In genomic region chr2:241637233-241638062, GRCh38 we compare ENCODE assay signal across 1 cellular context.
A peak's percentile ranks its signal among the peaks of the same experiment; 100 is the strongest.
TF ChIP-seq lines count a peak whose summit lies in the region.

ATG4B (plus strand) TSS chr2:241637693; CDS start chr2:241637715, 22 bp downstream.

TF ChIP-seq in HepG2, 621 proteins besides CTCF, POLR2A, EP300 and RAD21 (continued from another document and continues in another):
- peak; percentile 77; the same call in 1 of the 2 replicates for TF ChIP-seq PATZ1 (CRISPR knock-in tag; IDR thresholded peaks at IDR 0.05)
- peak; percentile 50; the same call in 1 of the 2 replicates for TF ChIP-seq BRF2 (CRISPR knock-in tag; IDR thresholded peaks at IDR 0.05)
- 0 out of 2 replicates have a peak, but pooled peaks have one; percentile 6 for TF ChIP-seq ZNF7 (CRISPR knock-in tag; IDR thresholded peaks at IDR 0.05)
- 0 out of 2 replicates have a peak, but pooled peaks have one; percentile 25 for TF ChIP-seq ZFP41 (CRISPR knock-in tag; IDR thresholded peaks at IDR 0.05; ENCODE audit: borderline replicate concordance)
- TF ChIP-seq MXD3 (CRISPR knock-in tag; IDR thresholded peaks at IDR 0.05): peak; percentile 66; the same call in 1 of the 2 replicates
- TF ChIP-seq ZC3H4 (CRISPR knock-in tag; IDR thresholded peaks at IDR 0.05; ENCODE audit: borderline replicate concordance): 0 out of 2 replicates have a peak, but pooled peaks have one; percentile 63
- peak; percentile 91 for TF ChIP-seq ZNF614 (CRISPR knock-in tag; IDR thresholded peaks at IDR 0.05; ENCODE audit: borderline replicate concordance)
- peak; percentile 51; the same call in 1 of the 2 replicates for TF ChIP-seq HNF1B (CRISPR knock-in tag; IDR thresholded peaks at IDR 0.05)
- 0 out of 2 replicates have a peak, but pooled peaks have one; percentile 81 for TF ChIP-seq ZNF230 (CRISPR knock-in tag; IDR thresholded peaks at IDR 0.05)
- peak; percentile 85 for TF ChIP-seq ZNF280B (CRISPR knock-in tag; IDR thresholded peaks at IDR 0.05; ENCODE audit: borderline replicate concordance)
- TF ChIP-seq SOX13 (IDR thresholded peaks at IDR 0.05): no peak
- peak; percentile 60 to 92; a peak in 3 of 4 replicates for TF ChIP-seq SOX13 (CRISPR knock-in tag; conservative IDR thresholded peaks at IDR 0.05 in 1 of 2, IDR thresholded peaks at IDR 0.05 in 1 of 2)
- TF ChIP-seq MBNL3 (CRISPR knock-in tag; conservative IDR thresholded peaks at IDR 0.05): no peak
- no peak for TF ChIP-seq ZFP36 (IDR thresholded peaks at IDR 0.05; ENCODE audit: borderline replicate concordance, low read depth, low read length, partially characterized antibody)
- no peak; the same call in 1 of the 2 replicates for TF ChIP-seq ZNF800 (CRISPR knock-in tag; IDR thresholded peaks at IDR 0.05)
- no peak for TF ChIP-seq CHD4 (IDR thresholded peaks at IDR 0.05; ENCODE audit: borderline replicate concordance, low read length)
- TF ChIP-seq TGIF2 (CRISPR knock-in tag; IDR thresholded peaks at IDR 0.05): peak; percentile 90
- no peak for TF ChIP-seq PRPF4 (IDR thresholded peaks at IDR 0.05; ENCODE audit: low read depth, low read length, poor library complexity, severe bottlenecking)
- 0 out of 2 replicates have a peak, but pooled peaks have one; percentile 24 for TF ChIP-seq HHEX (CRISPR knock-in tag; IDR thresholded peaks at IDR 0.05)
- peak; percentile 98 for TF ChIP-seq KMT2A (CRISPR knock-in tag; IDR thresholded peaks at IDR 0.05)
- peak; percentile 81 for TF ChIP-seq ZBTB14 (CRISPR knock-in tag; IDR thresholded peaks at IDR 0.05)
- TF ChIP-seq HOXD1 (CRISPR knock-in tag; IDR thresholded peaks at IDR 0.05): peak; percentile 95
- peak; percentile 91 for TF ChIP-seq POLR2G (IDR thresholded peaks at IDR 0.05; ENCODE audit: low read depth, low read length)
- no peak for TF ChIP-seq SNAPC5 (CRISPR knock-in tag; IDR thresholded peaks at IDR 0.05; ENCODE audit: borderline replicate concordance)
- TF ChIP-seq TARDBP (CRISPR knock-in tag; IDR thresholded peaks at IDR 0.05): peak; percentile 97
- no peak for TF ChIP-seq ZNF337 (CRISPR knock-in tag; IDR thresholded peaks at IDR 0.05; ENCODE audit: borderline replicate concordance, low read depth)
- no peak for TF ChIP-seq ZSCAN5A (CRISPR knock-in tag; IDR thresholded peaks at IDR 0.05; ENCODE audit: borderline replicate concordance)
- 0 out of 2 replicates have a peak, but pooled peaks have one; percentile 56 for TF ChIP-seq SIX4 (CRISPR knock-in tag; IDR thresholded peaks at IDR 0.05)
- TF ChIP-seq ZNF232 (CRISPR knock-in tag; IDR thresholded peaks at IDR 0.05; ENCODE audit: borderline replicate concordance): peak; percentile 84; the same call in 1 of the 2 replicates
- TF ChIP-seq CBX2 (IDR thresholded peaks at IDR 0.05; ENCODE audit: low read depth, low read length): no peak
- TF ChIP-seq CBX2 (CRISPR knock-in tag; IDR thresholded peaks at IDR 0.05; ENCODE audit: low read depth): no peak
- TF ChIP-seq ELK4 (CRISPR knock-in tag; IDR thresholded peaks at IDR 0.05; ENCODE audit: borderline replicate concordance): no peak
- TF ChIP-seq ZNF609 (CRISPR knock-in tag; IDR thresholded peaks at IDR 0.05; ENCODE audit: borderline replicate concordance): peak; percentile 61
- TF ChIP-seq SRF (IDR thresholded peaks at IDR 0.05; ENCODE audit: low read depth, low read length): peak; percentile 65; the same call in 1 of the 2 replicates
- TF ChIP-seq ZBTB21 (CRISPR knock-in tag; IDR thresholded peaks at IDR 0.05): no peak
- TF ChIP-seq MLLT10 (CRISPR knock-in tag; IDR thresholded peaks at IDR 0.05): no peak
- peak; percentile 64; the same call in 1 of the 2 replicates for TF ChIP-seq ZNF225 (CRISPR knock-in tag; IDR thresholded peaks at IDR 0.05)
- TF ChIP-seq PCBP1 (IDR thresholded peaks at IDR 0.05; ENCODE audit: borderline replicate concordance, low read depth, low read length): no peak
- TF ChIP-seq ZSCAN21 (CRISPR knock-in tag; IDR thresholded peaks at IDR 0.05; ENCODE audit: borderline replicate concordance): peak; percentile 56; the same call in 1 of the 2 replicates
- TF ChIP-seq ZNF101 (CRISPR knock-in tag; IDR thresholded peaks at IDR 0.05; ENCODE audit: borderline replicate concordance, low read depth): no peak
- peak; percentile 93 for TF ChIP-seq HOXA5 (CRISPR knock-in tag; IDR thresholded peaks at IDR 0.05)
- TF ChIP-seq ZNF44 (CRISPR knock-in tag; IDR thresholded peaks at IDR 0.05): no peak
